Comparison of ENCODE assay signal across 22 cellular contexts in genomic region chr1:245345191-245345884, GRCh38.
DNase-seq lines count a peak whose midpoint lies in the region; ATAC-seq, FAIRE-seq and TF ChIP-seq lines count a peak whose summit lies in the region.
"Had no signal": no experiment of that assay in that cellular context is flagged by ENCODE, and none has a peak within 500 bp of the region (broad histone marks: within the 10 kb centered on the region; RNA-seq: fewer than 3 reads in every experiment).

No MANE protein-coding gene starts in this region.

- H3F3A ChIP-seq in OCI-LY1 (ENCODE audit: insufficient read depth, low read length), result no peaks in the 10 kb centered on the region

- FAIRE-seq in HepG2 (lab: Jason Lieb, UNC) (no peak), HTR-8/SVneo (lab: Jason Lieb, UNC) (no peak)
- FAIRE-seq: GM19239 had no signal

- H3K4me3 ChIP-seq in HepG2 (replicated peaks in 1 of 3; ENCODE audit: insufficient read depth in 1 of 3, low read depth in 2 of 3, low read length in 3 of 3) (no peak overlapping the region), right lobe of liver (no peak overlapping the region), OCI-LY1 (ENCODE audit: low read depth, low read length, poor library complexity, severe bottlenecking) (no peak overlapping the region), iPS-20b (ENCODE audit: low read length) (peak overlapping the region; percentile 55; the same call in 1 of the 2 replicates)
- no peak overlapping the region for H3K4me3 ChIP-seq in CD4-positive, alpha-beta memory T cell (ENCODE audit: low read length in 2 of 2)
- H3K4me3 ChIP-seq: tibial nerve had no signal

- H3K36me3 Mint-ChIP-seq in CD4-positive, alpha-beta memory T cell, result no peaks in the 10 kb centered on the region

- POLR2A ChIA-PET in HepG2 (lab: Yijun Ruan, JAX), result no interaction called here
- POLR2A ChIA-PET in CD4-positive, alpha-beta memory T cell (lab: Charles Lee; ENCODE audit: partially characterized antibody), result no interaction called here

- peaks cover 4 to 6% of the 10 kb centered on the region in 2 donors for H3K27me3 Mint-ChIP-seq in CD4-positive, alpha-beta memory T cell

- no peak for TF ChIP-seq CTCF in HepG2 (CRISPR knock-in tag; IDR thresholded peaks at IDR 0.05)
- TF ChIP-seq CTCF in right lobe of liver (IDR thresholded peaks at IDR 0.05), result no peak
- TF ChIP-seq CTCF in OCI-LY1 (IDR thresholded peaks at IDR 0.05; ENCODE audit: low read length), result peak; percentile 5; the same call in 1 of the 2 replicates

- H3K27ac Mint-ChIP-seq in CD4-positive, alpha-beta memory T cell, result no peak overlapping the region
- H3K27ac Mint-ChIP-seq: activated naive CD8-positive, alpha-beta T cell treated with anti-CD3 and anti-CD28 coated beads, Interleukin-2, amount 50 U/mL, for 24 hours; activated T-helper 2 cell treated with anti-CD3 and anti-CD28 coated beads, Interferon-gamma antibody, Interleukin-2, Interleukin-4, amounts not matched to agents 10 μg/mL and 5 μg/mL and 100 μg/mL, durations not matched to agents 14 hours and 24 hours and 36 hours; CD4-positive, alpha-beta T cell; dendritic cell treated with granulocyte-macrophage colony-stimulating factor and Interleukin-4, amounts not matched to agents 40 ng/mL and 50 ng/mL, for 4 days; HFFc6; T-helper 2 cell treated with Interferon-gamma antibody and Interleukin-4, amounts not matched to agents 5 μg/mL and 100 μg/mL, for 36 hours had no signal

- CTCF ChIA-PET in HepG2 (lab: Yijun Ruan, JAX; ENCODE audit: low intra/inter-chr PET ratio, low total read pairs), result no interaction called here
- CTCF ChIA-PET in CD4-positive, alpha-beta memory T cell (lab: Charles Lee; ENCODE audit: partially characterized antibody), result no interaction called here

- H3K9me3 ChIP-seq in HepG2 (ENCODE audit: low read length) (no peaks in the 10 kb centered on the region), right lobe of liver (no peaks in the 10 kb centered on the region), OCI-LY1 (ENCODE audit: low read length) (no peaks in the 10 kb centered on the region), iPS-20b (ENCODE audit: insufficient read depth, low read depth, low read length) (no peaks in the 10 kb centered on the region)
- H3K9me3 ChIP-seq in CD4-positive, alpha-beta memory T cell (ENCODE audit: control insufficient read depth in 1 of 2, low read length in 2 of 2), result no peaks in the 10 kb centered on the region

- TF ChIP-seq RAD21 in HepG2 (CRISPR knock-in tag; IDR thresholded peaks at IDR 0.05), result no peak

- H3K4me2 ChIP-seq in HepG2 (ENCODE audit: low read depth, low read length) (no peak overlapping the region), OCI-LY1 (ENCODE audit: low read length) (no peak overlapping the region)

- no peak overlapping the region for H3K4me3 Mint-ChIP-seq in CD4-positive, alpha-beta memory T cell
- H3K4me3 Mint-ChIP-seq: activated naive CD8-positive, alpha-beta T cell treated with anti-CD3 and anti-CD28 coated beads, Interleukin-2, amount 50 U/mL, for 24 hours; CD4-positive, alpha-beta T cell; dendritic cell treated with granulocyte-macrophage colony-stimulating factor and Interleukin-4, amounts not matched to agents 40 ng/mL and 50 ng/mL, for 4 days; HFFc6; T-helper 2 cell treated with Interferon-gamma antibody and Interleukin-4, amounts not matched to agents 5 μg/mL and 100 μg/mL, for 36 hours had no signal

- no peak for TF ChIP-seq POLR2A in HepG2 (IDR thresholded peaks at IDR 0.05; ENCODE audit: insufficient read depth in 1 of 2, low read depth in 2 of 2, low read length in 2 of 2)
- no peak for TF ChIP-seq POLR2A in right lobe of liver (IDR thresholded peaks at IDR 0.05)
- TF ChIP-seq POLR2A in GM18505 (IDR thresholded peaks at IDR 0.05; ENCODE audit: borderline replicate concordance, extremely low read depth, insufficient read depth, insufficient read length), result no peak

- H3K27me3 ChIP-seq in HepG2 (ENCODE audit: control insufficient read depth in 1 of 2, insufficient read depth in 2 of 2, low read length in 2 of 2), result no peaks in the 10 kb centered on the region
- H3K27me3 ChIP-seq in right lobe of liver, result no peaks in the 10 kb centered on the region
- H3K27me3 ChIP-seq in OCI-LY1 (ENCODE audit: insufficient read depth, low read length), result no peaks in the 10 kb centered on the region
- no peaks in the 10 kb centered on the region for H3K27me3 ChIP-seq in iPS-20b (ENCODE audit: insufficient read depth, low read length)
- no peaks in the 10 kb centered on the region for H3K27me3 ChIP-seq in CD4-positive, alpha-beta memory T cell (ENCODE audit: insufficient read depth, low read length)
- H3K27me3 ChIP-seq: tibial nerve had no signal

- H3K36me3 ChIP-seq in HepG2 (replicated peaks in 1 of 2; ENCODE audit: control insufficient read depth in 1 of 2, insufficient read depth in 2 of 2, low read length in 2 of 2), result no peaks in the 10 kb centered on the region
- H3K36me3 ChIP-seq in right lobe of liver, result no peaks in the 10 kb centered on the region
- no peaks in the 10 kb centered on the region for H3K36me3 ChIP-seq in OCI-LY1 (ENCODE audit: insufficient read depth, low read length)
- H3K36me3 ChIP-seq in iPS-20b (ENCODE audit: insufficient read depth, low read depth, low read length), result no peaks in the 10 kb centered on the region
- no peaks in the 10 kb centered on the region for H3K36me3 ChIP-seq in CD4-positive, alpha-beta memory T cell (ENCODE audit: insufficient read depth, low read length)
- H3K36me3 ChIP-seq: tibial nerve had no signal

- in situ Hi-C loops in HepG2 (cut with HindIII; ENCODE audit: extremely low pct_ligation_motif_present, low pct_unique_long_range_greater_than_20kb), result no loop called here

- H3K9me2 ChIP-seq in OCI-LY1 (ENCODE audit: low read depth, low read length), result no peaks in the 10 kb centered on the region

- H3K27ac ChIP-seq in HepG2 (ENCODE audit: extremely low read length, insufficient read depth, low read length), result no peak overlapping the region
- H3K27ac ChIP-seq in right lobe of liver, result no peak overlapping the region
- H3K27ac ChIP-seq in OCI-LY1 (ENCODE audit: low read depth, low read length, poor library complexity, severe bottlenecking), result no peak overlapping the region
- H3K27ac ChIP-seq in iPS-20b (ENCODE audit: low read length), result no peak overlapping the region
- H3K27ac ChIP-seq in CD4-positive, alpha-beta memory T cell (ENCODE audit: low read depth, low read length), result no peak overlapping the region
- H3K27ac ChIP-seq: tibial nerve had no signal

- H3K79me2 ChIP-seq in HepG2 (ENCODE audit: insufficient read depth, low read length) (no peaks in the 10 kb centered on the region), OCI-LY1 (ENCODE audit: insufficient read depth, low read length) (no peaks in the 10 kb centered on the region)

- peaks cover 0 to 4% (median 0%) of the 10 kb centered on the region in 8 donors for H3K9me3 Mint-ChIP-seq in CD4-positive, alpha-beta memory T cell
- H3K9me3 Mint-ChIP-seq: activated naive CD8-positive, alpha-beta T cell treated with anti-CD3 and anti-CD28 coated beads, Interleukin-2, amount 50 U/mL, for 24 hours; activated T-helper 2 cell treated with anti-CD3 and anti-CD28 coated beads, Interferon-gamma antibody, Interleukin-2, Interleukin-4, amounts not matched to agents 10 μg/mL and 5 μg/mL and 100 μg/mL, durations not matched to agents 14 hours and 24 hours and 36 hours; CD4-positive, alpha-beta T cell; dendritic cell treated with granulocyte-macrophage colony-stimulating factor and Interleukin-4, amounts not matched to agents 40 ng/mL and 50 ng/mL, for 4 days; HFFc6; T-helper 2 cell treated with Interferon-gamma antibody and Interleukin-4, amounts not matched to agents 5 μg/mL and 100 μg/mL, for 36 hours had no signal

- BruUV-seq in HepG2 (replicated peaks; lab: Mats Ljungman, UMichigan), result no TSS peak

- intact Hi-C loops in HepG2 (cut with micrococcal nuclease; ENCODE audit: unreplicated experiment), result no loop called here
- intact Hi-C loops in right lobe of liver (cut with DNase I), result no loop called here
- intact Hi-C loops in CD4-positive, alpha-beta memory T cell (cut with micrococcal nuclease), result no loop called here

- no peak for DNase-seq in HepG2 (ENCODE audit: low spot score)
- no peak for DNase-seq in right lobe of liver
- DNase-seq in HTR-8/SVneo (ENCODE audit: insufficient read length, low spot score), result no peak
- DNase-seq in CD4-positive, alpha-beta memory T cell, result no peak
- no peak for DNase-seq in NAMALWA (ENCODE audit: low spot score)
- DNase-seq: activated naive CD8-positive, alpha-beta T cell treated with anti-CD3 and anti-CD28 coated beads, Interleukin-2, amount 50 U/mL, for 24 hours; CD4-positive, alpha-beta T cell; foreskin melanocyte; HFFc6; Karpas-422; NCI-H1105 treated with DMSO at 0.1 percent for 48 hours; occipital lobe; stimulated activated naive CD4-positive, alpha-beta T cell treated with Interleukin-2 at 50 U/mL for 16 hours had no signal

- no peak overlapping the region for H3K9ac ChIP-seq in HepG2 (ENCODE audit: insufficient read depth, low read depth, low read length)
- H3K9ac ChIP-seq in OCI-LY1 (ENCODE audit: low read length), result no peak overlapping the region
- no peak overlapping the region for H3K9ac ChIP-seq in iPS-20b (ENCODE audit: low read depth, low read length)

- H4K20me1 ChIP-seq in HepG2 (ENCODE audit: insufficient read depth, low read length), result no peaks in the 10 kb centered on the region
- no peaks in the 10 kb centered on the region for H4K20me1 ChIP-seq in OCI-LY1 (ENCODE audit: insufficient read depth, low read length)

- no peaks in the 10 kb centered on the region for H3K4me1 Mint-ChIP-seq in CD4-positive, alpha-beta memory T cell
- H3K4me1 Mint-ChIP-seq: activated naive CD8-positive, alpha-beta T cell treated with anti-CD3 and anti-CD28 coated beads, Interleukin-2, amount 50 U/mL, for 24 hours had no signal

- TF ChIP-seq EP300 in HepG2 (IDR thresholded peaks at IDR 0.05; ENCODE audit: low read depth in 2 of 2, low read length in 2 of 2) (no peak), HepG2 (CRISPR knock-in tag; IDR thresholded peaks at IDR 0.05; ENCODE audit: borderline replicate concordance) (no peak)

- ATAC-seq in HepG2 (peak; percentile 77), right lobe of liver (no peak), GM18505 (IDR thresholded peaks at IDR 0.05; ENCODE audit: unreplicated experiment) (no peak)
- ATAC-seq: activated naive CD8-positive, alpha-beta T cell treated with anti-CD3 and anti-CD28 coated beads, Interleukin-2, amount 50 U/mL, for 24 hours; left lobe of liver had no signal

- no peaks in the 10 kb centered on the region for H3K4me1 ChIP-seq in HepG2 (ENCODE audit: insufficient read depth, low read length)
- H3K4me1 ChIP-seq in right lobe of liver, result no peaks in the 10 kb centered on the region
- H3K4me1 ChIP-seq in OCI-LY1 (ENCODE audit: insufficient read depth, low read length, severe bottlenecking), result no peaks in the 10 kb centered on the region
- no peaks in the 10 kb centered on the region for H3K4me1 ChIP-seq in iPS-20b (ENCODE audit: insufficient read depth, low read length)
- H3K4me1 ChIP-seq in CD4-positive, alpha-beta memory T cell (ENCODE audit: insufficient read depth, low read length), result no peaks in the 10 kb centered on the region
- H3K4me1 ChIP-seq: tibial nerve had no signal

- H2AFZ ChIP-seq in HepG2 (ENCODE audit: low read length), result no peak overlapping the region
- no peak overlapping the region for H2AFZ ChIP-seq in OCI-LY1 (ENCODE audit: low read length)

- WGBS in HepG2 (ENCODE audit: low lambda C conversion rate), result 73% methylated on average over 25 of the region's 25 CpGs
- WGBS in right lobe of liver (ENCODE audit: insufficient coverage, low coverage, low lambda C conversion rate, missing lambda C conversion rate), result 70% methylated on average over 16 of the region's 25 CpGs
